ENCODE assay signal across 1 cellular context in the genomic region with DNA sequence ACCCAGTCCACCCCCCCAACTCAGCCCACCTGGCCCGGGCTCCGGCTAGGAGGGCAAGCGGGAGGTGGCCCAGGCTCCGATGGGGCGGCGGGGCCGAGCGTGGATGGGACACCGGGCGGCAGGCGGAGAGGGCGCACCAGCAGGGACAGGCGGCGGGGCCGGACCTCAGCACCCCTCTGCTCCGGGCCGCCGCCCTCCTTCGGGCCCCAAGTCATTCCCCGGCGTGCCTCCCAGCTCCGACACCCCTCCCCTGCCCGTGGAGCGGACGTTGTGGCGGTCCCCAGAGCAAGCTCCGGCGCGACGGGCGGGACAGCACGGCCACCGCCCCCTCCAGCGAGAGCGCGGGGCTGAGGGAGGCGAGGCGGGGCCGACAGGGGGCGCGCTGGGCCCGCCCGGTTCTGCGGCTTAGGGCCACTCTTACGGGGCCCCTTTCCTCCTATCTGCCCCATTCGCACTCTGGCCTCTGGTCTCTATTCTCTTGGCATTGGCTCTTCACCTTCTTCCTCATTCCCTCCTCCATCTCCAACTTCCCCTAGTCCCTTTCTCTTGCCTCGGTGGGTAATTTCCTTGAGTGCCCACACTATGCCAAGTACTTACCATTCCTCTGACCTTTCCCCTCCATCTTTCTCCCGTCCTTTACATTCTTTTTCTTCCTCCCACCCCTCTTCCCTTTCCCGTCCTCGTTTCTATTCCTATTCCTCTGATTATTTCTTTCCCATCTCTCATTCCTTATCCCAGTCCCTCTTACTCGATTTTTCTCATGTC.
TF ChIP-seq lines count a peak whose summit lies in the region.

No MANE protein-coding gene starts in this region.

TF ChIP-seq in HEK293, 187 proteins besides CTCF, POLR2A, EP300 and RAD21 (continued from another document):
- no peak for TF ChIP-seq ZNF701 (tag by site-specific recombination; IDR thresholded peaks at IDR 0.05)
- 0 out of 2 replicates have a peak, but pooled peaks have one; percentile 47 for TF ChIP-seq ZNF501 (tag by site-specific recombination; IDR thresholded peaks at IDR 0.05)
- peak; percentile 76 for TF ChIP-seq ZFHX2 (tag by site-specific recombination; conservative IDR thresholded peaks at IDR 0.05)
- peak; percentile 88 for TF ChIP-seq ZNF600 (tag by site-specific recombination; IDR thresholded peaks at IDR 0.05)
- no peak for TF ChIP-seq ZNF114 (tag by site-specific recombination; IDR thresholded peaks at IDR 0.05)
- TF ChIP-seq OSR2 (tag by site-specific recombination; IDR thresholded peaks at IDR 0.05) = no peak
- peak; percentile 94 for TF ChIP-seq ZBTB48 (tag by site-specific recombination; IDR thresholded peaks at IDR 0.05)
- no peak for TF ChIP-seq ZNF184 (tag by site-specific recombination; IDR thresholded peaks at IDR 0.05)
- no peak for TF ChIP-seq ZNF707 (tag by site-specific recombination; IDR thresholded peaks at IDR 0.05)
- TF ChIP-seq KLF1 (tag by site-specific recombination; IDR thresholded peaks at IDR 0.05) = peak; percentile 89
- TF ChIP-seq ZNF146 (tag by site-specific recombination; IDR thresholded peaks at IDR 0.05) = no peak
- TF ChIP-seq, protein P1, sequence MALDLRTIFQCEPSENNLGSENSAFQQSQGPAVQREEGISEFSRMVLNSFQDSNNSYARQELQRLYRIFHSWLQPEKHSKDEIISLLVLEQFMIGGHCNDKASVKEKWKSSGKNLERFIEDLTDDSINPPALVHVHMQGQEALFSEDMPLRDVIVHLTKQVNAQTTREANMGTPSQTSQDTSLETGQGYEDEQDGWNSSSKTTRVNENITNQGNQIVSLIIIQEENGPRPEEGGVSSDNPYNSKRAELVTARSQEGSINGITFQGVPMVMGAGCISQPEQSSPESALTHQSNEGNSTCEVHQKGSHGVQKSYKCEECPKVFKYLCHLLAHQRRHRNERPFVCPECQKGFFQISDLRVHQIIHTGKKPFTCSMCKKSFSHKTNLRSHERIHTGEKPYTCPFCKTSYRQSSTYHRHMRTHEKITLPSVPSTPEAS (tag by site-specific recombination; IDR thresholded peaks at IDR 0.05) = no peak
- TF ChIP-seq BCL11B (tag by site-specific recombination; IDR thresholded peaks at IDR 0.05; ENCODE audit: low read depth) = peak; percentile 54; the same call in 1 of the 2 replicates
- TF ChIP-seq ZNF350 (tag by site-specific recombination; IDR thresholded peaks at IDR 0.05) = no peak
- no peak for TF ChIP-seq IKZF3 (tag by site-specific recombination; IDR thresholded peaks at IDR 0.05)
- TF ChIP-seq YY2 (tag by site-specific recombination; IDR thresholded peaks at IDR 0.05) = peak; percentile 75
- peak; percentile 70; the same call in 1 of the 2 replicates for TF ChIP-seq ZNF670 (tag by site-specific recombination; IDR thresholded peaks at IDR 0.05; ENCODE audit: low read depth)
- TF ChIP-seq ZNF121 (tag by site-specific recombination; IDR thresholded peaks at IDR 0.05) = peak; percentile 61; the same call in 1 of the 2 replicates
- TF ChIP-seq, protein P2, sequence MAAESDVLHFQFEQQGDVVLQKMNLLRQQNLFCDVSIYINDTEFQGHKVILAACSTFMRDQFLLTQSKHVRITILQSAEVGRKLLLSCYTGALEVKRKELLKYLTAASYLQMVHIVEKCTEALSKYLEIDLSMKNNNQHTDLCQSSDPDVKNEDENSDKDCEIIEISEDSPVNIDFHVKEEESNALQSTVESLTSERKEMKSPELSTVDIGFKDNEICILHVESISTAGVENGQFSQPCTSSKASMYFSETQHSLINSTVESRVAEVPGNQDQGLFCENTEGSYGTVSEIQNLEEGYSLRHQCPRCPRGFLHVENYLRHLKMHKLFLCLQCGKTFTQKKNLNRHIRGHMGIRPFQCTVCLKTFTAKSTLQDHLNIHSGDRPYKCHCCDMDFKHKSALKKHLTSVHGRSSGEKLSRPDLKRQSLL (tag by site-specific recombination; IDR thresholded peaks at IDR 0.05) = peak; percentile 52; the same call in 1 of the 2 replicates
- TF ChIP-seq ZNF623 (tag by site-specific recombination; IDR thresholded peaks at IDR 0.05) = no peak
- no peak for TF ChIP-seq MEIS1 (CRISPR knock-in tag; IDR thresholded peaks at IDR 0.05; ENCODE audit: borderline replicate concordance)
- no peak for TF ChIP-seq ZNF571 (tag by site-specific recombination; IDR thresholded peaks at IDR 0.05)
- TF ChIP-seq ZNF510 (tag by site-specific recombination; IDR thresholded peaks at IDR 0.05; ENCODE audit: insufficient replicate concordance) = no peak
- TF ChIP-seq ZNF416 (tag by site-specific recombination; IDR thresholded peaks at IDR 0.05) = no peak
- TF ChIP-seq HOXC10 (CRISPR knock-in tag; IDR thresholded peaks at IDR 0.05) = no peak
- TF ChIP-seq OVOL3 (tag by site-specific recombination; IDR thresholded peaks at IDR 0.05) = no peak
- TF ChIP-seq ZNF335 (tag by site-specific recombination; conservative IDR thresholded peaks at IDR 0.05) = peak; percentile 57
- TF ChIP-seq, protein P3, sequence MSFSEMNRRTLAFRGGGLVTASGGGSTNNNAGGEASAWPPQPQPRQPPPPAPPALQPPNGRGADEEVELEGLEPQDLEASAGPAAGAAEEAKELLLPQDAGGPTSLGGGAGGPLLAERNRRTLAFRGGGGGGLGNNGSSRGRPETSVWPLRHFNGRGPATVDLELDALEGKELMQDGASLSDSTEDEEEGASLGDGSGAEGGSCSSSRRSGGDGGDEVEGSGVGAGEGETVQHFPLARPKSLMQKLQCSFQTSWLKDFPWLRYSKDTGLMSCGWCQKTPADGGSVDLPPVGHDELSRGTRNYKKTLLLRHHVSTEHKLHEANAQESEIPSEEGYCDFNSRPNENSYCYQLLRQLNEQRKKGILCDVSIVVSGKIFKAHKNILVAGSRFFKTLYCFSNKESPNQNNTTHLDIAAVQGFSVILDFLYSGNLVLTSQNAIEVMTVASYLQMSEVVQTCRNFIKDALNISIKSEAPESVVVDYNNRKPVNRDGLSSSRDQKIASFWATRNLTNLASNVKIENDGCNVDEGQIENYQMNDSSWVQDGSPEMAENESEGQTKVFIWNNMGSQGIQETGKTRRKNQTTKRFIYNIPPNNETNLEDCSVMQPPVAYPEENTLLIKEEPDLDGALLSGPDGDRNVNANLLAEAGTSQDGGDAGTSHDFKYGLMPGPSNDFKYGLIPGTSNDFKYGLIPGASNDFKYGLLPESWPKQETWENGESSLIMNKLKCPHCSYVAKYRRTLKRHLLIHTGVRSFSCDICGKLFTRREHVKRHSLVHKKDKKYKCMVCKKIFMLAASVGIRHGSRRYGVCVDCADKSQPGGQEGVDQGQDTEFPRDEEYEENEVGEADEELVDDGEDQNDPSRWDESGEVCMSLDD (tag by site-specific recombination; IDR thresholded peaks at IDR 0.05) = peak; percentile 52; the same call in 1 of the 2 replicates
- TF ChIP-seq, protein P4, sequence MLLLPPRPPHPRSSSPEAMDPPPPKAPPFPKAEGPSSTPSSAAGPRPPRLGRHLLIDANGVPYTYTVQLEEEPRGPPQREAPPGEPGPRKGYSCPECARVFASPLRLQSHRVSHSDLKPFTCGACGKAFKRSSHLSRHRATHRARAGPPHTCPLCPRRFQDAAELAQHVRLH (tag by site-specific recombination; IDR thresholded peaks at IDR 0.05) = peak; percentile 73; the same call in 1 of the 2 replicates
- TF ChIP-seq ZBTB1 (tag by site-specific recombination; IDR thresholded peaks at IDR 0.05) = no peak
- TF ChIP-seq ZNF292 (tag by site-specific recombination; IDR thresholded peaks at IDR 0.05; ENCODE audit: borderline replicate concordance, low read depth) = no peak
- TF ChIP-seq MZF1 (tag by site-specific recombination; IDR thresholded peaks at IDR 0.05; ENCODE audit: borderline replicate concordance) = no peak
- no peak for TF ChIP-seq FEZF1 (tag by site-specific recombination; IDR thresholded peaks at IDR 0.05)
- TF ChIP-seq ZNF48 (tag by site-specific recombination; IDR thresholded peaks at IDR 0.05) = no peak
- 0 out of 2 replicates have a peak, but pooled peaks have one; percentile 30 for TF ChIP-seq ZNF202 (tag by site-specific recombination; IDR thresholded peaks at IDR 0.05; ENCODE audit: borderline replicate concordance)
- peak; percentile 91 for TF ChIP-seq GLIS2 (tag by site-specific recombination; IDR thresholded peaks at IDR 0.05)
- no peak for TF ChIP-seq ZNF521 (tag by site-specific recombination; IDR thresholded peaks at IDR 0.05)
- TF ChIP-seq ZNF76 (tag by site-specific recombination; IDR thresholded peaks at IDR 0.05; ENCODE audit: borderline replicate concordance, low read depth) = peak; percentile 43; the same call in 1 of the 2 replicates
- TF ChIP-seq ZSCAN16 (tag by site-specific recombination; IDR thresholded peaks at IDR 0.05) = no peak
- TF ChIP-seq, protein P5, sequence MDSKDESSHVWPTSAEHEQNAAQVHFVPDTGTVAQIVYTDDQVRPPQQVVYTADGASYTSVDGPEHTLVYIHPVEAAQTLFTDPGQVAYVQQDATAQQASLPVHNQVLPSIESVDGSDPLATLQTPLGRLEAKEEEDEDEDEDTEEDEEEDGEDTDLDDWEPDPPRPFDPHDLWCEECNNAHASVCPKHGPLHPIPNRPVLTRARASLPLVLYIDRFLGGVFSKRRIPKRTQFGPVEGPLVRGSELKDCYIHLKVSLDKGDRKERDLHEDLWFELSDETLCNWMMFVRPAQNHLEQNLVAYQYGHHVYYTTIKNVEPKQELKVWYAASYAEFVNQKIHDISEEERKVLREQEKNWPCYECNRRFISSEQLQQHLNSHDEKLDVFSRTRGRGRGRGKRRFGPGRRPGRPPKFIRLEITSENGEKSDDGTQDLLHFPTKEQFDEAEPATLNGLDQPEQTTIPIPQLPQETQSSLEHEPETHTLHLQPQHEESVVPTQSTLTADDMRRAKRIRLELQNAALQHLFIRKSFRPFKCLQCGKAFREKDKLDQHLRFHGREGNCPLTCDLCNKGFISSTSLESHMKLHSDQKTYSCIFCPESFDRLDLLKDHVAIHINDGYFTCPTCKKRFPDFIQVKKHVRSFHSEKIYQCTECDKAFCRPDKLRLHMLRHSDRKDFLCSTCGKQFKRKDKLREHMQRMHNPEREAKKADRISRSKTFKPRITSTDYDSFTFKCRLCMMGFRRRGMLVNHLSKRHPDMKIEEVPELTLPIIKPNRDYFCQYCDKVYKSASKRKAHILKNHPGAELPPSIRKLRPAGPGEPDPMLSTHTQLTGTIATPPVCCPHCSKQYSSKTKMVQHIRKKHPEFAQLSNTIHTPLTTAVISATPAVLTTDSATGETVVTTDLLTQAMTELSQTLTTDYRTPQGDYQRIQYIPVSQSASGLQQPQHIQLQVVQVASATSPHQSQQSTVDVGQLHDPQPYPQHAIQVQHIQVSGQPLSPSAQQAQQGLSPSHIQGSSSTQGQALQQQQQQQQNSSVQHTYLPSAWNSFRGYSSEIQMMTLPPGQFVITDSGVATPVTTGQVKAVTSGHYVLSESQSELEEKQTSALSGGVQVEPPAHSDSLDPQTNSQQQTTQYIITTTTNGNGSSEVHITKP (tag by site-specific recombination; IDR thresholded peaks at IDR 0.05) = peak; percentile 84
- peak; percentile 39; the same call in 1 of the 2 replicates for TF ChIP-seq ZNF561 (tag by site-specific recombination; IDR thresholded peaks at IDR 0.05; ENCODE audit: borderline replicate concordance)
- peak; percentile 56; the same call in 1 of the 2 replicates for TF ChIP-seq ZNF157 (tag by site-specific recombination; IDR thresholded peaks at IDR 0.05)
- TF ChIP-seq, protein P6, sequence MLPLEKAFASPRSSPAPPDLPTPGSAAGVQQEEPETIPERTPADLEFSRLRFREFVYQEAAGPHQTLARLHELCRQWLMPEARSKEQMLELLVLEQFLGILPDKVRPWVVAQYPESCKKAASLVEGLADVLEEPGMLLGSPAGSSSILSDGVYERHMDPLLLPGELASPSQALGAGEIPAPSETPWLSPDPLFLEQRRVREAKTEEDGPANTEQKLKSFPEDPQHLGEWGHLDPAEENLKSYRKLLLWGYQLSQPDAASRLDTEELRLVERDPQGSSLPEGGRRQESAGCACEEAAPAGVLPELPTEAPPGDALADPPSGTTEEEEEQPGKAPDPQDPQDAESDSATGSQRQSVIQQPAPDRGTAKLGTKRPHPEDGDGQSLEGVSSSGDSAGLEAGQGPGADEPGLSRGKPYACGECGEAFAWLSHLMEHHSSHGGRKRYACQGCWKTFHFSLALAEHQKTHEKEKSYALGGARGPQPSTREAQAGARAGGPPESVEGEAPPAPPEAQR (tag by site-specific recombination; IDR thresholded peaks at IDR 0.05) = no peak
- no peak for TF ChIP-seq YY1 (tag by site-specific recombination; IDR thresholded peaks at IDR 0.05)
- 0 out of 2 replicates have a peak, but pooled peaks have one; percentile 10 for TF ChIP-seq ZNF610 (tag by site-specific recombination; IDR thresholded peaks at IDR 0.05; ENCODE audit: borderline replicate concordance)
- TF ChIP-seq, protein P7, sequence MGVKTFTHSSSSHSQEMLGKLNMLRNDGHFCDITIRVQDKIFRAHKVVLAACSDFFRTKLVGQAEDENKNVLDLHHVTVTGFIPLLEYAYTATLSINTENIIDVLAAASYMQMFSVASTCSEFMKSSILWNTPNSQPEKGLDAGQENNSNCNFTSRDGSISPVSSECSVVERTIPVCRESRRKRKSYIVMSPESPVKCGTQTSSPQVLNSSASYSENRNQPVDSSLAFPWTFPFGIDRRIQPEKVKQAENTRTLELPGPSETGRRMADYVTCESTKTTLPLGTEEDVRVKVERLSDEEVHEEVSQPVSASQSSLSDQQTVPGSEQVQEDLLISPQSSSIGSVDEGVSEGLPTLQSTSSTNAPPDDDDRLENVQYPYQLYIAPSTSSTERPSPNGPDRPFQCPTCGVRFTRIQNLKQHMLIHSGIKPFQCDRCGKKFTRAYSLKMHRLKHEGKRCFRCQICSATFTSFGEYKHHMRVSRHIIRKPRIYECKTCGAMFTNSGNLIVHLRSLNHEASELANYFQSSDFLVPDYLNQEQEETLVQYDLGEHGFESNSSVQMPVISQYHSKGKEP (tag by site-specific recombination; IDR thresholded peaks at IDR 0.05) = no peak
